17 cellular contexts compared by ENCODE assay signal in the genomic region with DNA sequence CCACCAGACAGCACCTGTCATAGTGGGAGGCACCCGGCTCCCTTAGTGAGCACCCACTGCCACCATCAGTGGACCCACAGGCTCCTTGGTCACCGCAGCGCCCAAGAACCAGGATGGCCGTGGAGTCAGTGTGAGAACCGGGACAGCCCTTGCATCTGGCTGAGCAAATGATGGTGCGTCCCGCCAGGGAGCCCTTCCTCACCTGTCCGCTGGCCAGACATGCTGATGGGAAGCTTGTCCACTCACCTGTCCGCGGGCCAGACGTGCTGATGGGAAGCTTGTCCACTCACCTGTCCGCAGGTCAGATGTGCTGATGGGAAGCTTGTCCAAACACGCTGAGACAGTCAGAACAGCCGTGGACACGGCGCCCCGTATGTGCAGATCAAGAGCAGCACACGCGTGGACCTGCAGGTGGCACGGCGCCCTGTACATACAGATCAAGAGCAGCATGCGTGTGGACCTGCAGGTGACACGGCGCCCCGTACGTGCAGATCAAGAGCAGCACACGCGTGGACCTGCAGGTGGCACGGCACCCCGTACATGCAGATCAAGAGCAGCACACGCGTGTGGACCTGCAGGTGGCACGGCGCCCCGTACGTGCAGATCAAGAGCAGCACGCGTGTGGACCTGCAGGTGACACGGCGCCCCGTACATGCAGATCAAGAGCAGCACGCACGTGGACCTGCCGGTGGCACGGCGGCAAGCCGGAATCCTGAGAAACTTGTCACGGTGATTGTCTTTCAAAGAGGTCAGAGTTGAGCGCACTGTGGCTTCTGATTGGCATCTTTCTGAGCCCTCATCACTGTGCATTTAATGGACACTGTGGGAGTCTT. TPM values are rescaled to one million over a fixed set of nuclear protein-coding genes. Genes with fewer than 3 reads are reported as not detected.
DNase-seq lines count a peak whose midpoint lies in the region; ATAC-seq, FAIRE-seq and TF ChIP-seq lines count a peak whose summit lies in the region.
"Had no signal": no experiment of that assay in that cellular context is flagged by ENCODE, and none has a peak within 500 bp of the region (broad histone marks: within the 10 kb centered on the region; RNA-seq: fewer than 3 reads in every experiment).

No MANE protein-coding gene starts in this region.

- no peak overlapping the region for H3K4me3 Mint-ChIP-seq in mesothelial cell of epicardium
- H3K4me3 Mint-ChIP-seq: CD8-positive, alpha-beta T cell had no signal

- H3K9me3 ChIP-seq in HUES48 (ENCODE audit: control insufficient read depth, insufficient read depth, low read length) (no peaks in the 10 kb centered on the region), upper lobe of right lung (no peaks in the 10 kb centered on the region)
- H3K9me3 ChIP-seq: BE2C, SK-N-SH had no signal

- no peak for ATAC-seq in upper lobe of right lung
- no peak for ATAC-seq in GM19463 (IDR thresholded peaks at IDR 0.05; ENCODE audit: unreplicated experiment)
- ATAC-seq: CD8-positive, alpha-beta T cell; Right ventricle myocardium inferior had no signal

- H3K4me1 Mint-ChIP-seq in mesothelial cell of epicardium = peaks cover 38% of the 10 kb centered on the region

- intact Hi-C loops in upper lobe of right lung (cut with DNase I) = no loop called here

- H3K9me3 Mint-ChIP-seq in mesothelial cell of epicardium = no peaks in the 10 kb centered on the region
- H3K9me3 Mint-ChIP-seq: CD8-positive, alpha-beta T cell had no signal

- H3K4me3 ChIP-seq in HUES48 (ENCODE audit: low read depth, low read length) = no peak overlapping the region
- H3K4me3 ChIP-seq in upper lobe of right lung = no peak overlapping the region

- DNase-seq in ecto neural progenitor cell (ENCODE audit: low spot score) (peak; percentile 34), mesothelial cell of epicardium (ENCODE audit: low spot score in 2 of 2, unreplicated experiment in 2 of 2) (no peak), upper lobe of right lung (peak; percentile 52), MV-4-11 (lab: John Stamatoyannopoulos, UW) (no peak), GM12892 (ENCODE audit: insufficient read length) (no peak)
- DNase-seq: BE2C; CD8-positive, alpha-beta T cell; KBM-7; NCI-H1092; NCI-H2107; NCI-H226; NCI-H526 treated with DMSO at 0.1 percent for 48 hours; SK-N-SH had no signal

- H3K36me3 ChIP-seq in HUES48 (ENCODE audit: control insufficient read depth, insufficient read depth, low read length) (peaks cover 51% of the 10 kb centered on the region), upper lobe of right lung (peaks cover 42% of the 10 kb centered on the region)

- TF ChIP-seq POLR2A in GM12892 (IDR thresholded peaks at IDR 0.05; ENCODE audit: low read depth, low read length) = no peak

- no peak for FAIRE-seq in GM12892 (lab: Jason Lieb, UNC)
- FAIRE-seq: HTR-8/SVneo had no signal

- H3K9ac ChIP-seq in HUES48 (ENCODE audit: low read depth, low read length) = no peak overlapping the region
- H3K9ac ChIP-seq: SK-N-SH had no signal

- no peaks in the 10 kb centered on the region for H3K27me3 Mint-ChIP-seq in mesothelial cell of epicardium (ENCODE audit: low read depth)

- H3K27ac ChIP-seq in HUES48 (ENCODE audit: low read depth, low read length) (peak overlapping the region; percentile 29), upper lobe of right lung (no peak overlapping the region)

- H3K4me1 ChIP-seq in HUES48 (ENCODE audit: control insufficient read depth, insufficient read depth, low read length) = peaks cover 11% of the 10 kb centered on the region
- peaks cover 8% of the 10 kb centered on the region for H3K4me1 ChIP-seq in upper lobe of right lung

- H3K27me3 ChIP-seq in HUES48 (ENCODE audit: control insufficient read depth, insufficient read depth, low read length) (no peaks in the 10 kb centered on the region), upper lobe of right lung (no peaks in the 10 kb centered on the region)
- H3K27me3 ChIP-seq: BE2C had no signal

- H3K27ac Mint-ChIP-seq in mesothelial cell of epicardium = peak overlapping the region; percentile 82
- H3K27ac Mint-ChIP-seq: CD8-positive, alpha-beta T cell had no signal

- no peak for TF ChIP-seq CTCF in mesothelial cell of epicardium (IDR thresholded peaks at IDR 0.05; ENCODE audit: unreplicated experiment)
- TF ChIP-seq CTCF in upper lobe of right lung (IDR thresholded peaks at IDR 0.05) = no peak

- H3K36me3 Mint-ChIP-seq in mesothelial cell of epicardium = peaks cover 28% of the 10 kb centered on the region

RNA-seq across cellular contexts. Expression of a gene that starts 40.7 kb away (rescaled TPM):
- total RNA-seq in mesothelial cell of epicardium (34.8 to 43.3 TPM (median 40.2 TPM) in 3 replicates), upper lobe of right lung (24.6 TPM)
- 8.8 TPM for polyA plus RNA-seq in GM12892 (2012; ENCODE audit: missing spikeins)

RNA-seq across cellular contexts. Expression of a gene that starts 53.3 kb away (rescaled TPM):
- total RNA-seq in mesothelial cell of epicardium (51.6 to 53.6 TPM (median 52.6 TPM) in 3 replicates), upper lobe of right lung (42.3 TPM)
- 142 TPM for polyA plus RNA-seq in GM12892 (2012; ENCODE audit: missing spikeins)

Comparison
In these comparisons a context has a peak if more than half of its experiments do, and no peak if none do; other contexts are left out.
1. DNase-seq: peak in ecto neural progenitor cell (single experiment) and upper lobe of right lung (single experiment); none in mesothelial cell of epicardium (0 of 2), MV-4-11 (single experiment) and GM12892 (single experiment).